8 cellular contexts compared by ENCODE assay signal in genomic region chr3:48472923-48473616, GRCh38. TPM values are rescaled to one million over a fixed set of nuclear protein-coding genes. Genes with fewer than 3 reads are reported as not detected.
DNase-seq lines count a peak whose midpoint lies in the region; ATAC-seq and TF ChIP-seq lines count a peak whose summit lies in the region.

No MANE protein-coding gene starts in this region.

- peak overlapping the region; percentile 93 for H3K4me2 ChIP-seq in OCI-LY3 (ENCODE audit: low read length)

- H3K27me3 ChIP-seq in OCI-LY3 (ENCODE audit: low read depth, low read length): no peaks in the 10 kb centered on the region

- peak overlapping the region; percentile 96 for H3K4me3 Mint-ChIP-seq in Calu3 (ENCODE audit: low read depth, unreplicated experiment)

- H3K9me3 ChIP-seq in OCI-LY3 (ENCODE audit: insufficient read depth, low read length) (no peaks in the 10 kb centered on the region), mucosa of descending colon (no peaks in the 10 kb centered on the region)

- peak overlapping the region; percentile 94 for H3K9ac ChIP-seq in OCI-LY3 (ENCODE audit: low read length)

- CTCF ChIA-PET in Calu3 (lab: Charles Lee): interaction anchor here (0.6 to 2.2 kb wide), 7 partner anchors 23 to 343 kb away, joined by 3 to 16 read pairs (median 5); partner anchors contain the start of gene SLC26A6

- H3K27ac ChIP-seq in OCI-LY3 (ENCODE audit: low read length): peak overlapping the region; percentile 89

- H3K79me2 ChIP-seq in OCI-LY3 (ENCODE audit: low read length): peaks cover 38% of the 10 kb centered on the region

- no peaks in the 10 kb centered on the region for H3K27me3 Mint-ChIP-seq in Calu3 (ENCODE audit: unreplicated experiment)

- peaks cover 30% of the 10 kb centered on the region for H3K36me3 Mint-ChIP-seq in Calu3 (ENCODE audit: insufficient read depth, unreplicated experiment)

- H3K4me3 ChIP-seq in OCI-LY3 (ENCODE audit: low read length): peak overlapping the region; percentile 81
- H3K4me3 ChIP-seq in epithelial cell of proximal tubule (ENCODE audit: low read depth, low read length): peak overlapping the region; percentile 89
- H3K4me3 ChIP-seq in mucosa of descending colon: peak overlapping the region; percentile 23

- DNase-seq in Calu3 (peak; percentile 93), GM20000 (ENCODE audit: low spot score) (peak; percentile 93), HS-5 (ENCODE audit: low read depth) (peak; percentile 78), activated T-cell treated with anti-CD3 and anti-CD28 coated beads for 24 hours (ENCODE audit: low read depth) (peak; percentile 92), epithelial cell of proximal tubule (ENCODE audit: low read depth) (peak; percentile 52), mucosa of descending colon (peak; percentile 95 to 97 (median 95))
- DNase-seq in stimulated activated CD8-positive, alpha-beta memory T cell treated with anti-CD3 and anti-CD28 coated beads, Interleukin-4, amount 100 ng/mL, for 1 hour (ENCODE audit: low read depth in 2 of 2, low spot score in 1 of 2): peak; percentile 79 to 89

- no peaks in the 10 kb centered on the region for H4K20me1 ChIP-seq in OCI-LY3 (ENCODE audit: insufficient read depth, low read length)

- peak; percentile 46 for TF ChIP-seq CTCF in Calu3 (IDR thresholded peaks at IDR 0.05; ENCODE audit: unreplicated experiment)
- peak; percentile 3 for TF ChIP-seq CTCF in GM20000 (IDR thresholded peaks at IDR 0.05; ENCODE audit: extremely low read depth, missing control alignments)
- peak; percentile 53 for TF ChIP-seq CTCF in OCI-LY3 (IDR thresholded peaks at IDR 0.05; ENCODE audit: low read depth, low read length)
- peak; percentile 34 for TF ChIP-seq CTCF in epithelial cell of proximal tubule (conservative IDR thresholded peaks at IDR 0.05; ENCODE audit: low read depth, low read length)
- peak; percentile 35 for TF ChIP-seq CTCF in mucosa of descending colon (IDR thresholded peaks at IDR 0.05)

- peaks cover 14% of the 10 kb centered on the region for H3K36me3 ChIP-seq in OCI-LY3 (replicated peaks; ENCODE audit: low read depth, low read length)
- H3K36me3 ChIP-seq in mucosa of descending colon (ENCODE audit: low read depth): no peaks in the 10 kb centered on the region

- no peaks in the 10 kb centered on the region for H3K9me3 Mint-ChIP-seq in Calu3 (ENCODE audit: low read depth, unreplicated experiment)

- peak; percentile 94 for ATAC-seq in mucosa of descending colon

- peak overlapping the region; percentile 72 for H2AFZ ChIP-seq in OCI-LY3 (ENCODE audit: low read depth, low read length)

- peaks cover 21% of the 10 kb centered on the region for H3K4me1 ChIP-seq in OCI-LY3 (ENCODE audit: low read length)
- peaks cover 37% of the 10 kb centered on the region for H3K4me1 ChIP-seq in mucosa of descending colon (ENCODE audit: low read depth)

- peaks cover 12% of the 10 kb centered on the region for H3K4me1 Mint-ChIP-seq in Calu3 (ENCODE audit: low read depth, unreplicated experiment)

- intact Hi-C loops in Calu3 (cut with micrococcal nuclease; ENCODE audit: unreplicated experiment) (loop anchor here (2.0 kb wide), 1 partner anchor 34 kb away; no protein-coding TSS in a partner anchor), mucosa of descending colon (cut with DNase I, micrococcal nuclease) (no loop called here)

- peak overlapping the region; percentile 99 for H3K27ac Mint-ChIP-seq in Calu3 (ENCODE audit: unreplicated experiment)

- no TSS peak for BruUV-seq in Calu3 (replicated peaks; lab: Mats Ljungman, UMichigan)

RNA-seq across cellular contexts. Expression of gene ATRIP, which starts 26.5 kb away (rescaled TPM):
- total RNA-seq in Calu3 (2022) (12.5 and 13.7 TPM in 2 replicates), epithelial cell of proximal tubule (5.9 and 9.8 TPM in 2 replicates), mucosa of descending colon (1 to 10 TPM; 4.5 to 7.2 (median 6.2) TPM)

RNA-seq across cellular contexts. Expression of gene SHISA5, which starts 30.9 kb away (rescaled TPM):
- total RNA-seq in Calu3 (2022) (192 and 287 TPM in 2 replicates), epithelial cell of proximal tubule (188 and 209 TPM in 2 replicates), mucosa of descending colon (100 to 1,000 TPM; 106 to 120 (median 115) TPM)

RNA-seq across cellular contexts. Expression of gene TMA7, which starts 33.0 kb away (rescaled TPM):
- total RNA-seq in Calu3 (2022) (139 and 171 TPM in 2 replicates), epithelial cell of proximal tubule (573 and 687 TPM in 2 replicates), mucosa of descending colon (100 to 1,000 TPM; 130 to 193 (median 153) TPM)

RNA-seq across cellular contexts. Expression of gene CCDC51, which starts 33.2 kb away (rescaled TPM):
- total RNA-seq in Calu3 (2022) (18.9 and 19.9 TPM in 2 replicates), epithelial cell of proximal tubule (22.0 and 26.9 TPM in 2 replicates), mucosa of descending colon (10 to 100 TPM; 13.0 to 15.3 (median 14.8) TPM)

RNA-seq across cellular contexts. Expression of gene PLXNB1, which starts 43.2 kb away (rescaled TPM):
- 174 and 175 TPM in 2 replicates for total RNA-seq in Calu3 (2022)
- 75.7 and 106 TPM in 2 replicates for total RNA-seq in epithelial cell of proximal tubule
- total RNA-seq in mucosa of descending colon: 100 to 1,000 TPM in 2 of 3 donors, 10 to 100 TPM in 1; 98.1 to 136 (median 127) TPM

Comparison
In these comparisons a context has a peak if more than half of its experiments do, and no peak if none do; other contexts are left out.
1. Peak in every context shown above with its lines: DNase-seq, ATAC-seq, H3K4me3 ChIP-seq and H3K27ac ChIP-seq.
2. CTCF ChIP-seq: peak in every context shown above with its lines; median percentile 53 in OCI-LY3; 46 in Calu3; 35 in mucosa of descending colon; 34 in epithelial cell of proximal tubule; 3 in GM20000.
3. H3K4me3 ChIP-seq: peak in every context shown above with its lines; median percentile 89 in epithelial cell of proximal tubule; 81 in OCI-LY3; 23 in mucosa of descending colon.